Comparison of ENCODE assay signal across 9 cellular contexts in the genomic region with DNA sequence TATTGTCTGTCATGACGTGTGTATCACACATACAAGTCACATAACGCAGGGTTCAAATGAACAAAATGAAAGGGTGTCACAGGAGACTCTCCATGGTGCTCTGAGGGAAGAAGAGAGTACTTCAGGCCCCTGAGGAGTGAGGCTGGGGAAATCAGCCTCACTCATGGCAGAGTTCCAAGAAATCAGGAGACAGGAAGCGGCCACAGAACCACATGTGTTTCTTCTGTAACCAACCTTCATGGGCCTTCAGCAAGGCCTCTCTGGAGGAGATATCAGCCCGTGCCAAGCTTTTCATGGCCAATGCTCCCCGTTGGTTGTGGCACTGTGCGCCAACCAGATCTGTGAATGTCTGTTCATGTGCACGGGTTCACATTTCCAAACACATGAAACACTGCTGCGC.
DNase-seq lines count a peak whose midpoint lies in the region; ATAC-seq and TF ChIP-seq lines count a peak whose summit lies in the region.
"Had no signal": no experiment of that assay in that cellular context is flagged by ENCODE, and none has a peak within 500 bp of the region (broad histone marks: within the 10 kb centered on the region; RNA-seq: fewer than 3 reads in every experiment).

No MANE protein-coding gene starts in this region.

- POLR2A ChIA-PET in activated CD4-positive, alpha-beta memory T cell treated with anti-CD3 and anti-CD28 coated beads, Interleukin-2, amount 10 ng/mL, durations not matched to agents 7 days and 5 days (lab: Charles Lee), result no interaction called here

- TF ChIP-seq POLR2A in ovary (IDR thresholded peaks at IDR 0.05), result no peak

- H3K36me3 Mint-ChIP-seq in activated CD4-positive, alpha-beta memory T cell treated with anti-CD3 and anti-CD28 coated beads, Interleukin-2, amount 10 ng/mL, durations not matched to agents 7 days and 5 days (ENCODE audit: low read depth), result peaks cover 25% of the 10 kb centered on the region
- no peaks in the 10 kb centered on the region for H3K36me3 Mint-ChIP-seq in Calu3 (ENCODE audit: insufficient read depth, unreplicated experiment)

- H3K27ac Mint-ChIP-seq in activated CD4-positive, alpha-beta memory T cell treated with anti-CD3 and anti-CD28 coated beads, Interleukin-2, amount 10 ng/mL, durations not matched to agents 7 days and 5 days, result no peak overlapping the region
- H3K27ac Mint-ChIP-seq in Calu3 (ENCODE audit: unreplicated experiment), result no peak overlapping the region

- no TSS peak for BruUV-seq in Calu3 (replicated peaks; lab: Mats Ljungman, UMichigan)

- TF ChIP-seq CTCF in HFF-Myc (IDR thresholded peaks at IDR 0.05; ENCODE audit: low read depth, low read length, missing control alignments) (no peak), ovary (IDR thresholded peaks at IDR 0.05) (no peak), Calu3 (IDR thresholded peaks at IDR 0.05; ENCODE audit: unreplicated experiment) (no peak)

- no peak for TF ChIP-seq EP300 in ovary (IDR thresholded peaks at IDR 0.05)

- H3K27ac ChIP-seq in ovary, result no peak overlapping the region
- H3K27ac ChIP-seq: 22Rv1 had no signal

- no peaks in the 10 kb centered on the region for H3K27me3 ChIP-seq in ovary

- H3K4me1 Mint-ChIP-seq in activated CD4-positive, alpha-beta memory T cell treated with anti-CD3 and anti-CD28 coated beads, Interleukin-2, amount 10 ng/mL, durations not matched to agents 7 days and 5 days, result peaks cover 16% of the 10 kb centered on the region
- H3K4me1 Mint-ChIP-seq in Calu3 (ENCODE audit: low read depth, unreplicated experiment), result peaks cover 10% of the 10 kb centered on the region

- DNase-seq in DMS 273 (lab: John Stamatoyannopoulos, UW; ENCODE audit: unreplicated experiment) (peak; percentile 8), DMS 273 treated with DMSO at 0.1 percent for 48 hours (lab: John Stamatoyannopoulos, UW) (no peak), HFF-Myc (ENCODE audit: extremely low read depth, low read depth) (peak; percentile 40), left kidney (ENCODE audit: low read depth, low spot score) (peak; percentile 30), ovary (no peak), Calu3 (no peak)
- peak; percentile 57 for DNase-seq in activated CD4-positive, alpha-beta memory T cell treated with anti-CD3 and anti-CD28 coated beads, Interleukin-2, amount 10 ng/mL, durations not matched to agents 7 days and 5 days

- H3K27me3 Mint-ChIP-seq in activated CD4-positive, alpha-beta memory T cell treated with anti-CD3 and anti-CD28 coated beads, Interleukin-2, amount 10 ng/mL, durations not matched to agents 7 days and 5 days, result peaks cover 4% of the 10 kb centered on the region
- no peaks in the 10 kb centered on the region for H3K27me3 Mint-ChIP-seq in Calu3 (ENCODE audit: unreplicated experiment)

- intact Hi-C loops in ovary (cut with DNase I) (no loop called here), Calu3 (cut with micrococcal nuclease; ENCODE audit: unreplicated experiment) (no loop called here)

- H3K9me3 ChIP-seq in ovary, result no peaks in the 10 kb centered on the region

- CTCF ChIA-PET in activated CD4-positive, alpha-beta memory T cell treated with anti-CD3 and anti-CD28 coated beads, Interleukin-2, amount 10 ng/mL, durations not matched to agents 7 days and 5 days (lab: Charles Lee), result no interaction called here
- CTCF ChIA-PET in Calu3 (lab: Charles Lee), result no interaction called here

- 55 to 63% (median 60%) methylated on average over 8 of the region's 8 CpGs for WGBS in ovary, 3 donors

- no peak overlapping the region for H3K4me3 Mint-ChIP-seq in activated CD4-positive, alpha-beta memory T cell treated with anti-CD3 and anti-CD28 coated beads, Interleukin-2, amount 10 ng/mL, durations not matched to agents 7 days and 5 days
- no peak overlapping the region for H3K4me3 Mint-ChIP-seq in Calu3 (ENCODE audit: low read depth, unreplicated experiment)

- no peak for ATAC-seq in HG02588 (IDR thresholded peaks at IDR 0.05; ENCODE audit: unreplicated experiment)

- H3K4me3 ChIP-seq in HFF-Myc (replicated peaks; ENCODE audit: low read depth, low read length) (no peak overlapping the region), ovary (no peak overlapping the region)

- H3K4me1 ChIP-seq in ovary (ENCODE audit: insufficient read depth), result no peaks in the 10 kb centered on the region

- H3K9me3 Mint-ChIP-seq in activated CD4-positive, alpha-beta memory T cell treated with anti-CD3 and anti-CD28 coated beads, Interleukin-2, amount 10 ng/mL, durations not matched to agents 7 days and 5 days, result peaks cover 31% of the 10 kb centered on the region
- peaks cover 3% of the 10 kb centered on the region for H3K9me3 Mint-ChIP-seq in Calu3 (ENCODE audit: low read depth, unreplicated experiment)

- no peaks in the 10 kb centered on the region for H3K36me3 ChIP-seq in ovary

Comparison
In these comparisons a context has a peak if more than half of its experiments do, and no peak if none do; other contexts are left out.
1. DNase-seq: peak in DMS 273 (single experiment), HFF-Myc (single experiment), activated CD4-positive, alpha-beta memory T cell treated with anti-CD3 and anti-CD28 coated beads, Interleukin-2, amount 10 ng/mL, durations not matched to agents 7 days and 5 days (single experiment) and left kidney (single experiment); none in DMS 273 treated with DMSO at 0.1 percent for 48 hours (single experiment), ovary (0 of 5) and Calu3 (single experiment).